In genomic region chr1:116286541-116286971, GRCh38 we compare ENCODE assay signal across 14 cellular contexts.
A peak's percentile ranks its signal among the peaks of the same experiment; 100 is the strongest.
DNase-seq lines count a peak whose midpoint lies in the region; ATAC-seq and TF ChIP-seq lines count a peak whose summit lies in the region.
"Had no signal": no experiment of that assay in that cellular context is flagged by ENCODE, and none has a peak within 500 bp of the region (broad histone marks: within the 10 kb centered on the region; RNA-seq: fewer than 3 reads in every experiment).

No MANE protein-coding gene starts in this region.

- H2AFZ ChIP-seq in fibroblast of lung (ENCODE audit: low read length) (no peak overlapping the region), smooth muscle cell (ENCODE audit: low read depth) (no peak overlapping the region)

- DNase-seq in NCI-H1694 (lab: John Stamatoyannopoulos, UW) (peak; percentile 12), NCI-H1694 treated with DMSO at 0.1 percent for 48 hours (lab: John Stamatoyannopoulos, UW) (no peak), RPMI8226 (peak; percentile 13), fibroblast of lung (ENCODE audit: low read depth in 2 of 2) (peak; percentile 63), smooth muscle cell (lab: John Stamatoyannopoulos, UW; ENCODE audit: unreplicated experiment) (no peak), GM13977 (ENCODE audit: low spot score) (no peak)
- DNase-seq: activated CD4-positive, alpha-beta T cell treated with anti-CD3 and anti-CD28 coated beads, Interleukin-2, amount 10 ng/mL, durations not matched to agents 24 days and 14 days; activated T-cell treated with anti-CD3 and anti-CD28 coated beads, Interleukin-2, amount 50 U/mL, for 48 hours; effector memory CD8-positive, alpha-beta T cell; KG1 had no signal

- 23% methylated on average over 1 of the region's 1 CpG for WGBS in smooth muscle cell (ENCODE audit: low lambda C conversion rate)

- H3K36me3 ChIP-seq in fibroblast of lung (ENCODE audit: control insufficient read depth, insufficient read depth, low read length) (no peaks in the 10 kb centered on the region), smooth muscle cell (ENCODE audit: low read depth) (no peaks in the 10 kb centered on the region)

- no peak overlapping the region for H3K27ac ChIP-seq in fibroblast of lung (ENCODE audit: insufficient read depth, low read length)
- no peak overlapping the region for H3K27ac ChIP-seq in smooth muscle cell (ENCODE audit: low read depth)
- H3K27ac ChIP-seq: 22Rv1 had no signal

- H3K4me2 ChIP-seq in fibroblast of lung (ENCODE audit: extremely low read depth, insufficient read depth, low read length) = no peak overlapping the region
- H3K4me2 ChIP-seq in smooth muscle cell = peak overlapping the region; percentile 12

- no peak overlapping the region for H3K4me3 ChIP-seq in fibroblast of lung (replicated peaks in 1 of 4; ENCODE audit: control extremely low read depth in 1 of 4, insufficient read depth in 1 of 4, low read depth in 3 of 4, low read length in 4 of 4)
- no peak overlapping the region for H3K4me3 ChIP-seq in smooth muscle cell
- H3K4me3 ChIP-seq: lung had no signal

- H3K27me3 ChIP-seq in fibroblast of lung (ENCODE audit: control insufficient read depth, insufficient read depth, low read length) = no peaks in the 10 kb centered on the region
- H3K27me3 ChIP-seq in smooth muscle cell (ENCODE audit: low read depth) = no peaks in the 10 kb centered on the region

- in situ Hi-C loops in GM13977 (cut with MboI; ENCODE audit: low pct_unique_long_range_greater_than_20kb, low sequenced_read_pairs, unreplicated experiment) = no loop called here

- ATAC-seq in HG03457 (IDR thresholded peaks at IDR 0.05; ENCODE audit: unreplicated experiment) (no peak), HG02642 (IDR thresholded peaks at IDR 0.05; ENCODE audit: poor library complexity, unreplicated experiment) (no peak)
- ATAC-seq: effector memory CD8-positive, alpha-beta T cell had no signal

- no peak for TF ChIP-seq CTCF in fibroblast of lung (conservative IDR thresholded peaks at IDR 0.05 in 1 of 2, IDR thresholded peaks at IDR 0.05 in 1 of 2; ENCODE audit: low read depth in 1 of 2, low read length in 2 of 2)
- no peak for TF ChIP-seq CTCF in smooth muscle cell (IDR thresholded peaks at IDR 0.05; ENCODE audit: borderline replicate concordance, insufficient read depth, poor library complexity, severe bottlenecking)
- TF ChIP-seq CTCF in GM13977 (IDR thresholded peaks at IDR 0.05; ENCODE audit: extremely low read depth, insufficient read depth, missing control alignments) = no peak

- H4K20me1 ChIP-seq in fibroblast of lung (ENCODE audit: control insufficient read depth, extremely low read depth, insufficient read depth, low read length) = no peaks in the 10 kb centered on the region
- no peaks in the 10 kb centered on the region for H4K20me1 ChIP-seq in smooth muscle cell (ENCODE audit: low read depth)

- no peak overlapping the region for H3K9ac ChIP-seq in fibroblast of lung (ENCODE audit: insufficient read depth, low read length)
- no peak overlapping the region for H3K9ac ChIP-seq in smooth muscle cell (ENCODE audit: low read depth)

- H3K9me3 ChIP-seq in fibroblast of lung (ENCODE audit: control insufficient read depth, insufficient read depth, low read depth, low read length) = no peaks in the 10 kb centered on the region
- no peaks in the 10 kb centered on the region for H3K9me3 ChIP-seq in smooth muscle cell (replicated peaks; ENCODE audit: low read depth)

- H3F3A ChIP-seq in smooth muscle cell (ENCODE audit: low read depth) = no peaks in the 10 kb centered on the region

- H3K4me1 ChIP-seq in fibroblast of lung (ENCODE audit: control insufficient read depth, extremely low read depth, insufficient read depth, low read length) (no peaks in the 10 kb centered on the region), smooth muscle cell (ENCODE audit: low read depth) (peaks cover 4% of the 10 kb centered on the region)

- H3K79me2 ChIP-seq in fibroblast of lung (ENCODE audit: control insufficient read depth, insufficient read depth, low read length) (no peaks in the 10 kb centered on the region), smooth muscle cell (ENCODE audit: low read depth) (no peaks in the 10 kb centered on the region)

Comparison
In these comparisons a context has a peak if more than half of its experiments do, and no peak if none do; other contexts are left out.
1. DNase-seq: peak in NCI-H1694 (single experiment), RPMI8226 (single experiment) and fibroblast of lung (2 of 2); none in NCI-H1694 treated with DMSO at 0.1 percent for 48 hours (single experiment), smooth muscle cell (single experiment) and GM13977 (single experiment).